In genomic region chrX:101397779-101398178, GRCh38 we compare ENCODE assay signal across 19 cellular contexts. TPM values are rescaled to one million over a fixed set of nuclear protein-coding genes. Genes with fewer than 3 reads are reported as not detected.
A peak's percentile ranks its signal among the peaks of the same experiment; 100 is the strongest.
DNase-seq lines count a peak whose midpoint lies in the region; ATAC-seq, FAIRE-seq and TF ChIP-seq lines count a peak whose summit lies in the region.
"Had no signal": no experiment of that assay in that cellular context is flagged by ENCODE, and none has a peak within 500 bp of the region (broad histone marks: within the 10 kb centered on the region; RNA-seq: fewer than 3 reads in every experiment).

No MANE protein-coding gene starts in this region.

- peak overlapping the region; percentile 10; the same call in 1 of the 2 replicates for H3K27ac ChIP-seq in 22Rv1
- no peak overlapping the region for H3K27ac ChIP-seq in dorsolateral prefrontal cortex
- H3K27ac ChIP-seq: neural progenitor cell had no signal

- H3K9me3 Mint-ChIP-seq in activated CD8-positive, alpha-beta T cell treated with anti-CD3 and anti-CD28 coated beads for 36 hours, result no peaks in the 10 kb centered on the region
- H3K9me3 Mint-ChIP-seq: dendritic cell treated with granulocyte-macrophage colony-stimulating factor and Interleukin-4, amounts not matched to agents 40 ng/mL and 50 ng/mL, for 4 days had no signal

- POLR2A ChIA-PET in activated CD8-positive, alpha-beta T cell treated with anti-CD3 and anti-CD28 coated beads for 36 hours (lab: Charles Lee), result interaction anchor here (1.1 kb wide), 1 partner anchor 17 kb away, joined by 4 read pairs; no protein-coding TSS in a partner anchor

- no peak overlapping the region for H3K27ac Mint-ChIP-seq in activated CD8-positive, alpha-beta T cell treated with anti-CD3 and anti-CD28 coated beads for 36 hours
- H3K27ac Mint-ChIP-seq: B cell; dendritic cell treated with granulocyte-macrophage colony-stimulating factor and Interleukin-4, amounts not matched to agents 40 ng/mL and 50 ng/mL, for 4 days; neural progenitor cell had no signal

- peaks cover 42% of the 10 kb centered on the region for H3K36me3 Mint-ChIP-seq in activated CD8-positive, alpha-beta T cell treated with anti-CD3 and anti-CD28 coated beads for 36 hours (ENCODE audit: low read depth)

- H3K4me1 ChIP-seq in HAP-1, result peaks cover 8% of the 10 kb centered on the region
- H3K4me1 ChIP-seq: neural progenitor cell had no signal

- no peaks in the 10 kb centered on the region for H3K27me3 Mint-ChIP-seq in activated CD8-positive, alpha-beta T cell treated with anti-CD3 and anti-CD28 coated beads for 36 hours
- H3K27me3 Mint-ChIP-seq: B cell; dendritic cell treated with granulocyte-macrophage colony-stimulating factor and Interleukin-4, amounts not matched to agents 40 ng/mL and 50 ng/mL, for 4 days had no signal

- DNase-seq in HAP-1 (ENCODE audit: low spot score in 2 of 2) (peak; percentile 48 to 49), choroid plexus epithelial cell (ENCODE audit: low read depth) (peak; percentile 58), GM12891 (ENCODE audit: insufficient read length, low spot score) (no peak), dorsolateral prefrontal cortex (no peak)
- DNase-seq in activated CD8-positive, alpha-beta T cell treated with anti-CD3 and anti-CD28 coated beads for 36 hours, result no peak
- DNase-seq: activated CD4-positive, alpha-beta T cell treated with anti-CD3 and anti-CD28 coated beads for 48 hours; EL; NCI-H1694 treated with DMSO at 0.1 percent for 48 hours; RPMI8226; stimulated activated CD4-positive, alpha-beta T cell treated with anti-CD3 and anti-CD28 coated beads, Interleukin-2, amount 100 ng/mL, for 24 hours; T-helper 2 cell; trophoblast cell had no signal

- TF ChIP-seq POLR2A in GM12891 (IDR thresholded peaks at IDR 0.05; ENCODE audit: low read depth, low read length), result no peak

- no peak overlapping the region for H3K4me3 Mint-ChIP-seq in activated CD8-positive, alpha-beta T cell treated with anti-CD3 and anti-CD28 coated beads for 36 hours
- H3K4me3 Mint-ChIP-seq: B cell; dendritic cell treated with granulocyte-macrophage colony-stimulating factor and Interleukin-4, amounts not matched to agents 40 ng/mL and 50 ng/mL, for 4 days; neural progenitor cell had no signal

- H3K36me3 ChIP-seq in HAP-1 (replicated peaks), result peaks cover 68% of the 10 kb centered on the region
- H3K36me3 ChIP-seq: neural progenitor cell had no signal

- no peak for TF ChIP-seq CTCF in 22Rv1 (IDR thresholded peaks at IDR 0.05)
- no peak for TF ChIP-seq CTCF in choroid plexus epithelial cell (conservative IDR thresholded peaks at IDR 0.05; ENCODE audit: low read depth, low read length)
- no peak for TF ChIP-seq CTCF in dorsolateral prefrontal cortex (IDR thresholded peaks at IDR 0.05 in 54 of 56, conservative IDR thresholded peaks at IDR 0.05 in 2 of 56; ENCODE audit: low read depth in 1 of 56, partially characterized antibody in 56 of 56)
- TF ChIP-seq CTCF in activated CD8-positive, alpha-beta T cell treated with anti-CD3 and anti-CD28 coated beads for 36 hours (IDR thresholded peaks at IDR 0.05), result no peak

- H3K27me3 ChIP-seq in HAP-1 (ENCODE audit: low read depth) (no peaks in the 10 kb centered on the region), dorsolateral prefrontal cortex (peaks cover 0 to 59% (median 8%) of the 10 kb centered on the region in 45 donors)
- H3K27me3 ChIP-seq: neural progenitor cell had no signal

- no peaks in the 10 kb centered on the region for H3K9me3 ChIP-seq in HAP-1

- FAIRE-seq in GM12891 (lab: Jason Lieb, UNC), result no peak
- FAIRE-seq: GM12892 had no signal

- no peak overlapping the region for H3K4me3 ChIP-seq in HAP-1
- no peak overlapping the region for H3K4me3 ChIP-seq in choroid plexus epithelial cell (ENCODE audit: low read depth, low read length)
- H3K4me3 ChIP-seq in dorsolateral prefrontal cortex, result no peak overlapping the region
- H3K4me3 ChIP-seq: lung, neural progenitor cell had no signal

- H3K4me1 Mint-ChIP-seq in activated CD8-positive, alpha-beta T cell treated with anti-CD3 and anti-CD28 coated beads for 36 hours (ENCODE audit: low read depth), result peaks cover 11% of the 10 kb centered on the region
- H3K4me1 Mint-ChIP-seq: neural progenitor cell had no signal

- ATAC-seq in activated CD8-positive, alpha-beta T cell treated with anti-CD3 and anti-CD28 coated beads for 36 hours, result no peak

- intact Hi-C loops in dorsolateral prefrontal cortex (cut with DNase I), result no loop called here
- intact Hi-C loops in activated CD8-positive, alpha-beta T cell treated with anti-CD3 and anti-CD28 coated beads for 36 hours (cut with micrococcal nuclease), result loop anchor here (10.0 kb wide), 1 partner anchor 53 kb away; the partner anchor contains the start of gene TIMM8A

- in situ Hi-C loops in HAP-1 (cut with MboI; ENCODE audit: low sequenced_read_pairs), result no loop called here

- CTCF ChIA-PET in activated CD8-positive, alpha-beta T cell treated with anti-CD3 and anti-CD28 coated beads for 36 hours (lab: Charles Lee), result interaction anchor here (1.1 kb wide), 1 partner anchor 10 kb away, joined by 3 read pairs; the partner anchor contains the start of gene GLA

TF ChIP-seq in GM12891, 5 proteins besides CTCF, POLR2A, EP300 and RAD21:
- no peak for TF ChIP-seq SPI1 (IDR thresholded peaks at IDR 0.05; ENCODE audit: low read depth, low read length)
- no peak for TF ChIP-seq POU2F2 (IDR thresholded peaks at IDR 0.05; ENCODE audit: low read depth, low read length)
- TF ChIP-seq PAX5 (IDR thresholded peaks at IDR 0.05; ENCODE audit: insufficient read depth, low read length, severe bottlenecking), result no peak
- no peak for TF ChIP-seq POLR2AphosphoS5 (IDR thresholded peaks at IDR 0.05; ENCODE audit: low read depth, low read length)
- TF ChIP-seq TAF1 (IDR thresholded peaks at IDR 0.05; ENCODE audit: low read depth, low read length), result no peak

RNA-seq across cellular contexts. Expression of gene RPL36A, which starts 7.0 kb away (rescaled TPM):
- polyA plus RNA-seq in GM12891 (2012; ENCODE audit: low read depth, missing spikeins), result 4,192 TPM
- 100 to 1,000 TPM in 21 of 120 experiments, 10 to 100 TPM in 99; 23.1 to 180 (median 63.0) TPM for total RNA-seq in dorsolateral prefrontal cortex
- 100 to 1,000 TPM; 264 to 302 TPM for total RNA-seq in activated CD8-positive, alpha-beta T cell treated with anti-CD3 and anti-CD28 coated beads for 36 hours

RNA-seq across cellular contexts. Expression of gene GLA, which starts 9.9 kb away (rescaled TPM):
- polyA plus RNA-seq in GM12891 (2012; ENCODE audit: low read depth, missing spikeins), result 20.4 TPM
- total RNA-seq in dorsolateral prefrontal cortex, result 10 to 100 TPM in 117 of 120 experiments, 1 to 10 TPM in 3; 8.9 to 38.7 (median 15.0) TPM
- 10 to 100 TPM; 38.8 to 44.6 TPM for total RNA-seq in activated CD8-positive, alpha-beta T cell treated with anti-CD3 and anti-CD28 coated beads for 36 hours

RNA-seq across cellular contexts. Expression of gene HNRNPH2, which starts 10.2 kb away (rescaled TPM):
- polyA plus RNA-seq in GM12891 (2012; ENCODE audit: low read depth, missing spikeins), result 41.6 TPM
- total RNA-seq in dorsolateral prefrontal cortex, result 100 to 1,000 TPM in 8 of 120 experiments, 10 to 100 TPM in 112; 46.4 to 112 (median 81.5) TPM
- total RNA-seq in activated CD8-positive, alpha-beta T cell treated with anti-CD3 and anti-CD28 coated beads for 36 hours, result 10 to 100 TPM; 18.3 to 18.5 TPM

RNA-seq across cellular contexts. Expression of gene BTK, which starts 11.8 kb away (rescaled TPM):
- polyA plus RNA-seq in GM12891 (2012; ENCODE audit: low read depth, missing spikeins), result 85.4 TPM
- 10 to 100 TPM in 3 of 120 experiments, 1 to 10 TPM in 117; 1.5 to 11.7 (median 4.6) TPM for total RNA-seq in dorsolateral prefrontal cortex
- total RNA-seq in activated CD8-positive, alpha-beta T cell treated with anti-CD3 and anti-CD28 coated beads for 36 hours, result 1 to 10 TPM; 1.3 to 1.6 TPM
- total RNA-seq: LHCN-M2 had no signal

RNA-seq across cellular contexts. Expression of gene TIMM8A, which starts 49.2 kb away (rescaled TPM):
- polyA plus RNA-seq in GM12891 (2012; ENCODE audit: low read depth, missing spikeins), result 21.5 TPM
- 10 to 100 TPM in 115 of 120 experiments, 1 to 10 TPM in 5; 7.6 to 22.0 (median 14.8) TPM for total RNA-seq in dorsolateral prefrontal cortex
- total RNA-seq in activated CD8-positive, alpha-beta T cell treated with anti-CD3 and anti-CD28 coated beads for 36 hours, result 10 to 100 TPM; 23.2 to 26.3 TPM

Comparison
In these comparisons a context has a peak if more than half of its experiments do, and no peak if none do; other contexts are left out.
1. DNase-seq: peak in HAP-1 (2 of 2) and choroid plexus epithelial cell (single experiment); none in GM12891 (single experiment), dorsolateral prefrontal cortex (0 of 10) and activated CD8-positive, alpha-beta T cell treated with anti-CD3 and anti-CD28 coated beads for 36 hours (single experiment).